In the genomic region with DNA sequence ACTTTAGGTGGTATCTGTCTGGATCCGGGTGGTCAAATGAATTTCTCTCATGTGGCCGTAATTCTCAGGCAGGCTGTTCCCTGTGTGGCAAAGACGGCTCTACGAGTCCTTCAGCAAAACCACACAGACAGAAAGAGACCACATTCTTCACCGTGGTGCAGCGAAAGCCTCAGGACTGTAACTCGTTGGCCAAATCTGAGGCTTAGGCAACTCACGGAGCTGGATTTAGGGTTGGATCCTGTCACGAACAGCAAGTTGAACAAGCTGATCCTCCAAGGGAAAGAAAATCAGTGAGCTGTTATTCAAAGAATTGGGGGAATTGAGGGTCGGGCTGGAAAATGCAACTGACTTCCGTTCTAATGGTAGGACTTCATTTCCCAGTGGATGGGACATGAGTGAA, we compare ENCODE assay signal across 17 cellular contexts.
A peak's percentile ranks its signal among the peaks of the same experiment; 100 is the strongest.
DNase-seq lines count a peak whose midpoint lies in the region; ATAC-seq and TF ChIP-seq lines count a peak whose summit lies in the region.
"Had no signal": no experiment of that assay in that cellular context is flagged by ENCODE, and none has a peak within 500 bp of the region (broad histone marks: within the 10 kb centered on the region; RNA-seq: fewer than 3 reads in every experiment).

No MANE protein-coding gene starts in this region.

- H3K4me3 ChIP-seq in AG10803 (ENCODE audit: low read length) = no peak overlapping the region
- H3K4me3 ChIP-seq in neural progenitor cell = no peak overlapping the region
- no peak overlapping the region for H3K4me3 ChIP-seq in ovary
- H3K4me3 ChIP-seq: A549, SJCRH30 had no signal

- intact Hi-C loops in ovary (cut with DNase I) = no loop called here

- no peak overlapping the region for H3K4me2 ChIP-seq in neural progenitor cell
- H3K4me2 ChIP-seq: A549 had no signal

- no peaks in the 10 kb centered on the region for H3K36me3 ChIP-seq in neural progenitor cell
- no peaks in the 10 kb centered on the region for H3K36me3 ChIP-seq in ovary
- H3K36me3 ChIP-seq: BE2C had no signal

- no peak for TF ChIP-seq CTCF in AG10803 (conservative IDR thresholded peaks at IDR 0.05; ENCODE audit: low read length)
- no peak for TF ChIP-seq CTCF in neural progenitor cell (IDR thresholded peaks at IDR 0.05)
- TF ChIP-seq CTCF in ovary (IDR thresholded peaks at IDR 0.05) = no peak
- TF ChIP-seq CTCF in glutamatergic neuron (IDR thresholded peaks at IDR 0.05; ENCODE audit: partially characterized antibody, unreplicated experiment) = no peak

- no peak for TF ChIP-seq POLR2A in ovary (IDR thresholded peaks at IDR 0.05)

- H3K27ac Mint-ChIP-seq in neural progenitor cell = no peak overlapping the region
- no peak overlapping the region for H3K27ac Mint-ChIP-seq in glutamatergic neuron (ENCODE audit: unreplicated experiment)

- 67 to 76% (median 67%) methylated on average over 11 of the region's 11 CpGs for WGBS in ovary, 3 donors

- H3K9me3 ChIP-seq in neural progenitor cell (ENCODE audit: low read depth) (no peaks in the 10 kb centered on the region), ovary (no peaks in the 10 kb centered on the region)
- H3K9me3 ChIP-seq: A549, BE2C, SJCRH30 had no signal

- TF ChIP-seq EP300 in ovary (IDR thresholded peaks at IDR 0.05) = no peak

- H3K4me1 ChIP-seq in neural progenitor cell (peaks cover 7% of the 10 kb centered on the region), ovary (ENCODE audit: insufficient read depth) (no peaks in the 10 kb centered on the region)
- H3K4me1 ChIP-seq: A549, BE2C, SJCRH30 had no signal

- peaks cover 2% of the 10 kb centered on the region for H3K27me3 Mint-ChIP-seq in neural progenitor cell (ENCODE audit: insufficient read depth, low read depth)
- H3K27me3 Mint-ChIP-seq in glutamatergic neuron (ENCODE audit: unreplicated experiment) = no peaks in the 10 kb centered on the region

- no peaks in the 10 kb centered on the region for H4K20me1 ChIP-seq in neural progenitor cell (ENCODE audit: low read depth)

- H3K9me3 Mint-ChIP-seq in neural progenitor cell (no peaks in the 10 kb centered on the region), glutamatergic neuron (ENCODE audit: unreplicated experiment) (peaks cover 4% of the 10 kb centered on the region)
- H3K9me3 Mint-ChIP-seq: CD4-positive, alpha-beta memory T cell had no signal

- no peaks in the 10 kb centered on the region for H3K36me3 Mint-ChIP-seq in neural progenitor cell
- H3K36me3 Mint-ChIP-seq in glutamatergic neuron (ENCODE audit: unreplicated experiment) = peaks cover 10% of the 10 kb centered on the region
- H3K36me3 Mint-ChIP-seq: CD4-positive, alpha-beta memory T cell had no signal

- H3K4me1 Mint-ChIP-seq in neural progenitor cell (no peaks in the 10 kb centered on the region), glutamatergic neuron (ENCODE audit: low read depth, unreplicated experiment) (no peaks in the 10 kb centered on the region)

- H3K9ac ChIP-seq in neural progenitor cell = no peak overlapping the region

- H2AFZ ChIP-seq in neural progenitor cell (replicated peaks) = peak overlapping the region; percentile 15

- no peaks in the 10 kb centered on the region for H3F3A ChIP-seq in neural progenitor cell (ENCODE audit: low read depth)

- no peak for ATAC-seq in HG03342 (IDR thresholded peaks at IDR 0.05; ENCODE audit: unreplicated experiment)
- ATAC-seq: A549 had no signal

- peak; percentile 62 for DNase-seq in AG10803 (ENCODE audit: low read depth)
- peak; percentile 79 for DNase-seq in MV-4-11 (lab: John Stamatoyannopoulos, UW)
- peak; percentile 56 for DNase-seq in astrocyte of the hippocampus (ENCODE audit: low read depth, low spot score)
- DNase-seq in neural progenitor cell (ENCODE audit: low spot score) = no peak
- no peak for DNase-seq in ovary
- no peak for DNase-seq in activated CD4-positive, alpha-beta T cell treated with anti-CD3 and anti-CD28 coated beads, Interleukin-2, amount 50 U/mL, for 48 hours
- no peak for DNase-seq in glutamatergic neuron
- DNase-seq: BE2C, Karpas-422, NCI-H1417, NCI-H1930, NCI-H2171 treated with DMSO at 0.1 percent for 48 hours, NCI-H510A, SJCRH30 had no signal

- H3K27ac ChIP-seq in neural progenitor cell (no peak overlapping the region), ovary (no peak overlapping the region)
- H3K27ac ChIP-seq: A549, SJCRH30 had no signal

- H3K79me2 ChIP-seq in neural progenitor cell (ENCODE audit: low read depth) = no peaks in the 10 kb centered on the region

- no peaks in the 10 kb centered on the region for H3K27me3 ChIP-seq in neural progenitor cell
- H3K27me3 ChIP-seq in ovary = no peaks in the 10 kb centered on the region
- H3K27me3 ChIP-seq: SJCRH30 had no signal

- H3K4me3 Mint-ChIP-seq in neural progenitor cell (no peak overlapping the region), glutamatergic neuron (ENCODE audit: unreplicated experiment) (no peak overlapping the region)

Comparison
In these comparisons a context has a peak if more than half of its experiments do, and no peak if none do; other contexts are left out.
1. DNase-seq: peak in AG10803 (single experiment), MV-4-11 (single experiment) and astrocyte of the hippocampus (single experiment); none in neural progenitor cell (single experiment), ovary (0 of 5), activated CD4-positive, alpha-beta T cell treated with anti-CD3 and anti-CD28 coated beads, Interleukin-2, amount 50 U/mL, for 48 hours (0 of 2) and glutamatergic neuron (single experiment).